Comparison of ENCODE assay signal across 20 cellular contexts in genomic region chr9:96236854-96237545, GRCh38.
"Had no signal": no experiment of that assay in that cellular context is flagged by ENCODE, and none has a peak within 500 bp of the region (broad histone marks: within the 10 kb centered on the region; RNA-seq: fewer than 3 reads in every experiment).

No MANE protein-coding gene starts in this region.

- H3K9me3 ChIP-seq: esophagus squamous epithelium, mucosa of descending colon, neutrophil, pancreas, suprapubic skin, upper lobe of left lung had no signal

- H3K4me1 ChIP-seq: pancreas had no signal

- H3K4me3 Mint-ChIP-seq: activated naive CD8-positive, alpha-beta T cell treated with anti-CD3 and anti-CD28 coated beads for 36 hours; activated T-cell treated with anti-CD3 and anti-CD28 coated beads, Interleukin-2, amount 50 U/mL, for 72 hours had no signal

- DNase-seq: activated CD4-positive, alpha-beta T cell treated with anti-CD3 and anti-CD28 coated beads, Interleukin-2, amount 50 U/mL, for 4 hours; activated naive CD8-positive, alpha-beta T cell treated with anti-CD3 and anti-CD28 coated beads for 36 hours; activated T-cell treated with anti-CD3 and anti-CD28 coated beads, Interleukin-2, amount 50 U/mL, for 72 hours; amniotic stem cell; dermis blood vessel endothelial cell; effector memory CD4-positive, alpha-beta T cell; esophagus squamous epithelium; mammary epithelial cell; mucosa of descending colon; naive B cell; pancreas; stimulated activated CD4-positive, alpha-beta T cell treated with anti-CD3 and anti-CD28 coated beads, Interleukin-2, amount 100 ng/mL, for 24 hours; stimulated activated naive CD8-positive, alpha-beta T cell treated with anti-CD3 and anti-CD28 coated beads, Interleukin-15, Interleukin-2, amounts not matched to agents 100 U/mL and 50 U/mL, for 24 hours; SW 1271; upper lobe of left lung had no signal

- H3K27ac ChIP-seq: cardiac muscle cell, esophagus squamous epithelium, neutrophil, pancreas, suprapubic skin had no signal

- H3K27ac Mint-ChIP-seq: activated naive CD8-positive, alpha-beta T cell treated with anti-CD3 and anti-CD28 coated beads for 36 hours; activated T-cell treated with anti-CD3 and anti-CD28 coated beads, Interleukin-2, amount 50 U/mL, for 72 hours had no signal

- H3K4me1 Mint-ChIP-seq: naive B cell had no signal

- H3K36me3 Mint-ChIP-seq: activated naive CD8-positive, alpha-beta T cell treated with anti-CD3 and anti-CD28 coated beads for 36 hours; naive B cell had no signal

- H3K27me3 ChIP-seq: cardiac muscle cell, pancreas, upper lobe of left lung had no signal

- FAIRE-seq: keratinocyte, pancreas had no signal

- H3K4me3 ChIP-seq: cardiac muscle cell, esophagus squamous epithelium, mucosa of descending colon, pancreas, suprapubic skin, upper lobe of left lung had no signal

- ATAC-seq: activated T-cell treated with anti-CD3 and anti-CD28 coated beads, Interleukin-2, amount 50 U/mL, for 72 hours; left lobe of liver; mucosa of descending colon; pancreas; stimulated activated naive CD8-positive, alpha-beta T cell treated with anti-CD3 and anti-CD28 coated beads, Interleukin-15, Interleukin-2, amounts not matched to agents 100 U/mL and 50 U/mL, for 24 hours had no signal

- H3K36me3 ChIP-seq: cardiac muscle cell, esophagus squamous epithelium, neutrophil, pancreas, suprapubic skin, upper lobe of left lung had no signal

- H3K9me3 Mint-ChIP-seq: activated T-cell treated with anti-CD3 and anti-CD28 coated beads, Interleukin-2, amount 50 U/mL, for 72 hours had no signal
